9 cellular contexts compared by ENCODE assay signal in the genomic region with DNA sequence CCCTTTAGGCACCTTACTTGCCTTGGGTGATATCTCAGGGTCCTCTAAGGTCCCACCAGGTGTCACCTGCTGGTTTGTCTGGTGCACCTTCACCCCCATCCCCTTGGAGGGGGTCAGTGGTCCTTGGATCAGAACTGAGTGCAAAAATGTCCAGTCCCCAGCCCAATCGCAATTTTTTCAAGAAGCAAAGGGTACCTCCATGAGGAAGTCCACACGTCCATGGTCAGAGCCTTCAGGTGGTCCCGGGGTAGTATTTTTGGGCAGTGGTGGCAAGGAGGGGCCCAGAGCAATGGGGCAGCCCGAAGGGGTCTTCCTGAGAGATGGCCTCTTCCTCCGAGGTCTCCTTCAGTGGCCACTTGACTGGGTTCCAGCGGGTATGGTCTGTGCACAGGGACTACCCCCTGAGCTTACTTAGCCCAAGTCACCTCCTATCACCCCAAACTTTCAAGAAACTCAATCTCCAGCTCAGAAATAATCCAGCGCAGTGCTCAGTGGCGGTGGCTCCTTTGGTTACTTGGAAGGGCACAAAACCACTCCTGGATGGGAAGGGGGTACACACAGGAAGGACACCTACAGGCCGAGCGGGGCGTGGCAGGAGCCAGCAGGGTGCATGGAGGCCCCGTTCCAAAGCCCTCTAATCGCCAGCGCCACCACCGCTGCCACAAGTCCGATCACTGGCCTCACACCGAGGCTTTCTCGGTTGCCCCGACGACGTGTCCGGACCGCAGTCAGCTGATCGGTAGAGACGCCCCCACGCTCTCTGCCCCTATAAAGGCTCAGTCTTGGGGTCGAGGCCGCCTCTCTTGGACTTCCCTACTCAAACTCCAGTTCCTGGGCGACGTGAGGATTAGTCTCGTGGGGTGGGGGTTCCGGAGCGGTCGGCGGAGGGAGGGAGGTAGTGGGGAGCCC. TPM values are rescaled to one million over a fixed set of nuclear protein-coding genes. Genes with fewer than 3 reads are reported as not detected.
DNase-seq lines count a peak whose midpoint lies in the region; ATAC-seq and TF ChIP-seq lines count a peak whose summit lies in the region.
"Had no signal": no experiment of that assay in that cellular context is flagged by ENCODE, and none has a peak within 500 bp of the region (broad histone marks: within the 10 kb centered on the region; RNA-seq: fewer than 3 reads in every experiment).

No MANE protein-coding gene starts in this region.

- H3K27ac Mint-ChIP-seq in neural progenitor cell = peak overlapping the region; percentile 95

- H3K9me3 ChIP-seq in neural progenitor cell (ENCODE audit: low read depth) = no peaks in the 10 kb centered on the region

- no peak overlapping the region for H3K27ac ChIP-seq in neural progenitor cell

- ATAC-seq in activated CD4-positive, CD25-positive, alpha-beta regulatory T cell treated with anti-CD3 and anti-CD28 coated beads, Interleukin-2, amount 50 U/mL, for 24 hours = peak; percentile 11 to 26
- no peak for ATAC-seq in GM18502 (IDR thresholded peaks at IDR 0.05; ENCODE audit: poor library complexity, unreplicated experiment)

- peaks cover 2% of the 10 kb centered on the region for H3K9me3 Mint-ChIP-seq in neural progenitor cell

- peak overlapping the region; percentile 90 for H3K4me2 ChIP-seq in neural progenitor cell

- H3K4me1 Mint-ChIP-seq in neural progenitor cell = peaks cover 44% of the 10 kb centered on the region

- no peaks in the 10 kb centered on the region for H3K36me3 ChIP-seq in neural progenitor cell

- peaks cover 7% of the 10 kb centered on the region for H3K27me3 Mint-ChIP-seq in neural progenitor cell (ENCODE audit: insufficient read depth, low read depth)

- peaks cover 19% of the 10 kb centered on the region for H3F3A ChIP-seq in neural progenitor cell (ENCODE audit: low read depth)

- no peaks in the 10 kb centered on the region for H3K79me2 ChIP-seq in neural progenitor cell (ENCODE audit: low read depth)

- H3K4me1 ChIP-seq in neural progenitor cell = peaks cover 16% of the 10 kb centered on the region

- peaks cover 6% of the 10 kb centered on the region for H4K20me1 ChIP-seq in neural progenitor cell (ENCODE audit: low read depth)

- H3K4me3 Mint-ChIP-seq in neural progenitor cell = peak overlapping the region; percentile 81

- DNase-seq in activated CD4-positive, CD25-positive, alpha-beta regulatory T cell treated with anti-CD3 and anti-CD28 coated beads, Interleukin-2, amount 50 U/mL, for 72 hours = no peak
- peak; percentile 83 for DNase-seq in NCI-H748 (lab: John Stamatoyannopoulos, UW; ENCODE audit: unreplicated experiment)
- DNase-seq in activated T-cell treated with anti-CD3 and anti-CD28 coated beads, Interleukin-2, amount 50 U/mL, for 48 hours = peak; percentile 70 to 72
- peak; percentile 51 for DNase-seq in fibroblast of mammary gland (ENCODE audit: low read depth)
- peak; percentile 94 for DNase-seq in neural progenitor cell (ENCODE audit: low spot score)
- no peak for DNase-seq in dedifferentiated amniotic fluid mesenchymal stem cell (ENCODE audit: extremely low spot score)

- no peak overlapping the region for H3K9ac ChIP-seq in neural progenitor cell

- H3K4me3 ChIP-seq in fibroblast of mammary gland (ENCODE audit: control insufficient read depth, low read depth, low read length) (peak overlapping the region; percentile 10), neural progenitor cell (peak overlapping the region; percentile 42)

- peak overlapping the region; percentile 81 for H2AFZ ChIP-seq in neural progenitor cell (replicated peaks)

- H3K36me3 Mint-ChIP-seq in neural progenitor cell = peaks cover 2% of the 10 kb centered on the region

- H3K27me3 ChIP-seq in neural progenitor cell = peaks cover 16% of the 10 kb centered on the region

- peak; percentile 40 for TF ChIP-seq CTCF in fibroblast of mammary gland (conservative IDR thresholded peaks at IDR 0.05; ENCODE audit: control insufficient read depth, insufficient read depth, low read depth, low read length)
- TF ChIP-seq CTCF in neural progenitor cell (IDR thresholded peaks at IDR 0.05) = peak; percentile 52

RNA-seq across cellular contexts. Expression of a gene that starts 4.5 kb away (rescaled TPM):
- 1.5 TPM in 1 of 2 replicates, not detected in the other for total RNA-seq in neural progenitor cell (ENCODE audit: low replicate concordance)

RNA-seq across cellular contexts. Expression of a gene that starts 16.7 kb away (rescaled TPM):
- 4.5 and 55.9 TPM in 2 replicates for total RNA-seq in neural progenitor cell (ENCODE audit: low replicate concordance)

RNA-seq across cellular contexts. Expression of a gene that starts 16.9 kb away (rescaled TPM):
- 1.2 and 2.5 TPM in 2 replicates for total RNA-seq in neural progenitor cell (ENCODE audit: low replicate concordance)
- total RNA-seq: glomerular endothelial cell had no signal

RNA-seq across cellular contexts. Expression of a gene that starts 30.2 kb away (rescaled TPM):
- 1.2 and 5.6 TPM in 2 replicates for total RNA-seq in neural progenitor cell (ENCODE audit: low replicate concordance)

RNA-seq across cellular contexts. Expression of a gene that starts 33.0 kb away (rescaled TPM):
- 6.6 and 8.5 TPM in 2 replicates for total RNA-seq in neural progenitor cell (ENCODE audit: low replicate concordance)

Comparison
In these comparisons a context has a peak if more than half of its experiments do, and no peak if none do; other contexts are left out.
1. DNase-seq: peak in NCI-H748 (single experiment), activated T-cell treated with anti-CD3 and anti-CD28 coated beads, Interleukin-2, amount 50 U/mL, for 48 hours (2 of 2), fibroblast of mammary gland (single experiment) and neural progenitor cell (single experiment); none in activated CD4-positive, CD25-positive, alpha-beta regulatory T cell treated with anti-CD3 and anti-CD28 coated beads, Interleukin-2, amount 50 U/mL, for 72 hours (single experiment) and dedifferentiated amniotic fluid mesenchymal stem cell (single experiment).